In genomic region chr4:48693856-48694574, GRCh38 we compare ENCODE assay signal across 24 cellular contexts.
"Had no signal": no experiment of that assay in that cellular context is flagged by ENCODE, and none has a peak within 500 bp of the region (broad histone marks: within the 10 kb centered on the region; RNA-seq: fewer than 3 reads in every experiment).

No MANE protein-coding gene starts in this region.

- H3K4me3 Mint-ChIP-seq: activated CD4-positive, alpha-beta memory T cell treated with anti-CD3 and anti-CD28 coated beads, Interleukin-2, amount 10 ng/mL, durations not matched to agents 7 days and 5 days; activated CD8-positive, alpha-beta memory T cell treated with anti-CD3 and anti-CD28 coated beads, Interleukin-2, amount 10 ng/mL, durations not matched to agents 7 days and 5 days; activated naive CD8-positive, alpha-beta T cell treated with anti-CD3 and anti-CD28 coated beads, Interleukin-2, amount 10 ng/mL, durations not matched to agents 7 days and 5 days; stimulated activated naive CD8-positive, alpha-beta T cell treated with anti-CD3 and anti-CD28 coated beads, Interleukin-15, amount 100 ng/mL, for 72 hours had no signal

- H3K27ac ChIP-seq: body of pancreas, gastrocnemius medialis, heart left ventricle, ovary, right lobe of liver, testis, upper lobe of left lung had no signal

- H3K27me3 Mint-ChIP-seq: activated CD4-positive, alpha-beta memory T cell treated with anti-CD3 and anti-CD28 coated beads, Interleukin-2, amount 10 ng/mL, durations not matched to agents 7 days and 5 days; activated CD8-positive, alpha-beta memory T cell treated with anti-CD3 and anti-CD28 coated beads, Interleukin-2, amount 10 ng/mL, durations not matched to agents 7 days and 5 days; activated naive CD8-positive, alpha-beta T cell treated with anti-CD3 and anti-CD28 coated beads, Interleukin-2, amount 10 ng/mL, durations not matched to agents 7 days and 5 days; naive thymus-derived CD4-positive, alpha-beta T cell; stimulated activated naive CD8-positive, alpha-beta T cell treated with anti-CD3 and anti-CD28 coated beads, Interleukin-15, amount 100 ng/mL, for 72 hours had no signal

- H3K27ac Mint-ChIP-seq: activated CD4-positive, alpha-beta memory T cell treated with anti-CD3 and anti-CD28 coated beads, Interleukin-2, amount 10 ng/mL, durations not matched to agents 7 days and 5 days; activated CD8-positive, alpha-beta memory T cell treated with anti-CD3 and anti-CD28 coated beads, Interleukin-2, amount 10 ng/mL, durations not matched to agents 7 days and 5 days; activated naive CD8-positive, alpha-beta T cell treated with anti-CD3 and anti-CD28 coated beads, Interleukin-2, amount 10 ng/mL, durations not matched to agents 7 days and 5 days; activated T-helper 2 cell treated with anti-CD3 and anti-CD28 coated beads, Interferon-gamma antibody, Interleukin-2, Interleukin-4, amounts not matched to agents 10 μg/mL and 5 μg/mL and 100 μg/mL, durations not matched to agents 14 hours and 24 hours and 36 hours; stimulated activated naive CD8-positive, alpha-beta T cell treated with anti-CD3 and anti-CD28 coated beads, Interleukin-15, amount 100 ng/mL, for 72 hours had no signal

- H3K9me3 ChIP-seq: body of pancreas, gastrocnemius medialis, heart left ventricle, ovary, right lobe of liver, testis, upper lobe of left lung had no signal

- FAIRE-seq: colon had no signal

- ATAC-seq: activated CD8-positive, alpha-beta memory T cell treated with anti-CD3 and anti-CD28 coated beads, Interleukin-2, amount 10 ng/mL, durations not matched to agents 7 days and 5 days; body of pancreas; gastrocnemius medialis; heart left ventricle; left cardiac atrium; naive thymus-derived CD4-positive, alpha-beta T cell; right lobe of liver; stimulated activated naive CD8-positive, alpha-beta T cell treated with anti-CD3 and anti-CD28 coated beads, Interleukin-15, amount 100 ng/mL, for 72 hours had no signal

- H3K4me3 ChIP-seq: body of pancreas, gastrocnemius medialis, heart left ventricle, ovary, right lobe of liver, testis, upper lobe of left lung had no signal

- DNase-seq: activated CD4-positive, alpha-beta memory T cell treated with anti-CD3 and anti-CD28 coated beads, Interleukin-2, amount 10 ng/mL, durations not matched to agents 7 days and 5 days; activated CD4-positive, alpha-beta T cell treated with anti-CD3 and anti-CD28 coated beads for 48 hours; activated CD4-positive, CD25-positive, alpha-beta regulatory T cell; activated CD8-positive, alpha-beta memory T cell treated with anti-CD3 and anti-CD28 coated beads, Interleukin-2, amount 10 ng/mL, durations not matched to agents 7 days and 5 days; activated naive CD4-positive, alpha-beta T cell treated with Interleukin-2 at 50 U/mL for 16 hours; activated naive CD8-positive, alpha-beta T cell treated with anti-CD3 and anti-CD28 coated beads, Interleukin-2, amount 10 ng/mL, durations not matched to agents 7 days and 5 days; body of pancreas; caudate nucleus; erythroblast; gastrocnemius medialis; heart left ventricle; left cardiac atrium; mesenchymal stem cell; naive thymus-derived CD4-positive, alpha-beta T cell; ovary; right lobe of liver; small intestine; stimulated activated CD4-positive, alpha-beta T cell treated with anti-CD3 and anti-CD28 coated beads, Interleukin-15, amount 100 ng/mL, for 24 hours; stimulated activated CD4-positive, alpha-beta T cell treated with anti-CD3 and anti-CD28 coated beads, Interleukin-2, amount 100 ng/mL, for 48 hours; stimulated activated naive CD8-positive, alpha-beta T cell treated with anti-CD3 and anti-CD28 coated beads, Interleukin-15, amount 100 ng/mL, for 72 hours; testis; upper lobe of left lung had no signal

- H3K36me3 ChIP-seq: gastrocnemius medialis, heart left ventricle, ovary, right lobe of liver, upper lobe of left lung had no signal

- H3K27me3 ChIP-seq: body of pancreas, gastrocnemius medialis, heart left ventricle, ovary, right lobe of liver, testis, upper lobe of left lung had no signal
